Comparison of ENCODE assay signal across 9 cellular contexts in the genomic region with DNA sequence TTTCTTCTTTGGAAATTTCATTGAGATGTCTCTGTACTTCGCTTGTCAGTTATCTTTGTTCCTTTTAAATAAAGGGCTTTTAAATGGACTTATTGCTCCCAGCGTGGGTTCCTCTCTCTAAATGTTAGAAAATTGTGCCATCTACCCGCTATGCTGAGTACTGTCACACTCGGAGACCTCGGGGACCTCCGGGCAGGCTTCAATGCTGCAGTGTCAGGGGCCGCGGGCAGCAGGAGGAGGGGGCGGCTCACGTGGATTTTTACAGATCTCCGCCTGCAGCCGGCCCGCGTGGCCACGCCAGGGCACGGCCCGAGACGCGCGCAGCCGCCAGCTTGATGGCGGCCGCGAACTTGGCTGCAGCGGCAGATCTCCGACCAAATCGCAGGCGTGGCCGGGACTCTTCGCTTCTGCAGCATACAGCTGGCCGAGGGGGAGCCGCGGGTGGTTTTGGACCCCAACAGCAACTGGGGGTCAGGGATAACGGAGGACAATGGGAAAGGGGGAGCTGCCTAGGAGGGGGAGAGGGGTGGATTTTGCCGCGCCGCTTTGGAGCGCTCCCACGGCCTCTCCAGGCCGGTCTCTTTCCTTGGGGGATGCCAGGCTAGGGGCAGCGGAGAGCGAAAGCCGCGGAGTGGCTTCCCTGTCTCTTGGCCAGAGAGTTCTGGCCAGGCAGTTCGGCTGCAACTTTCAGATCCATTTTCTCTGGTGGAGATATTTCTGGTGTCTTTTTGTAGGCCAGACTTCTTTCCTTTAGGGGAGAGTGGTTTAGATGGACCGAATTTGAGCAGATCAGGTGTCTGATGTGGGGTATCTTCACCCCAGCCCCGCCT. TPM values are rescaled to one million over a fixed set of nuclear protein-coding genes. Genes with fewer than 3 reads are reported as not detected.
DNase-seq lines count a peak whose midpoint lies in the region; ATAC-seq, FAIRE-seq and TF ChIP-seq lines count a peak whose summit lies in the region.
"Had no signal": no experiment of that assay in that cellular context is flagged by ENCODE, and none has a peak within 500 bp of the region (broad histone marks: within the 10 kb centered on the region; RNA-seq: fewer than 3 reads in every experiment).

No MANE protein-coding gene starts in this region.

- H3K36me3 ChIP-seq in mucosa of rectum (ENCODE audit: control insufficient read depth in 2 of 2, insufficient read depth in 2 of 2, low read length in 2 of 2), result no peaks in the 10 kb centered on the region

- peak overlapping the region; percentile 41 to 58 for H3K9ac ChIP-seq in mucosa of rectum (ENCODE audit: low read depth in 1 of 2, low read length in 2 of 2)

- peak; percentile 92 for FAIRE-seq in A204.1 (lab: Jason Lieb, UNC)

- peak overlapping the region; percentile 51 to 64 for H3K4me3 ChIP-seq in mucosa of rectum (ENCODE audit: low read length in 2 of 2)

- no peak for TF ChIP-seq POLR2A in GM18505 (IDR thresholded peaks at IDR 0.05; ENCODE audit: borderline replicate concordance, extremely low read depth, insufficient read depth, insufficient read length)

- H3K9me3 ChIP-seq in mucosa of rectum (ENCODE audit: control insufficient read depth in 2 of 2, low read length in 2 of 2), result no peaks in the 10 kb centered on the region

- H3K4me1 ChIP-seq in mucosa of rectum (ENCODE audit: control insufficient read depth in 2 of 2, insufficient read depth in 2 of 2, low read length in 2 of 2), result peaks cover 7 to 34% of the 10 kb centered on the region in 2 donors

- peak overlapping the region; percentile 69 to 72 for H3K27ac ChIP-seq in mucosa of rectum (ENCODE audit: low read depth in 2 of 2, low read length in 2 of 2)

- peak; percentile 51 for ATAC-seq in GM18505 (IDR thresholded peaks at IDR 0.05; ENCODE audit: unreplicated experiment)
- ATAC-seq in HG03571 (IDR thresholded peaks at IDR 0.05; ENCODE audit: unreplicated experiment), result peak; percentile 68
- peak; percentile 71 for ATAC-seq in esophagus mucosa

- no peaks in the 10 kb centered on the region for H3K27me3 ChIP-seq in mucosa of rectum (ENCODE audit: control insufficient read depth in 2 of 2, insufficient read depth in 2 of 2, low read length in 2 of 2)

- peak; percentile 36 for DNase-seq in RPMI8226
- DNase-seq in NCI-H1436 (lab: John Stamatoyannopoulos, UW), result no peak
- no peak for DNase-seq in activated gamma-delta T cell (lab: John Stamatoyannopoulos, UW)

RNA-seq across cellular contexts. Expression of a gene that starts 15.3 kb away (rescaled TPM):
- total RNA-seq in esophagus mucosa, result 6.9 TPM
- total RNA-seq: mononuclear cell had no signal
